ENCODE assay signal across 10 cellular contexts in genomic region chr16:57374067-57374534, GRCh38. TPM values are rescaled to one million over a fixed set of nuclear protein-coding genes. Genes with fewer than 3 reads are reported as not detected.
DNase-seq lines count a peak whose midpoint lies in the region; ATAC-seq, FAIRE-seq and TF ChIP-seq lines count a peak whose summit lies in the region.
"Had no signal": no experiment of that assay in that cellular context is flagged by ENCODE, and none has a peak within 500 bp of the region (broad histone marks: within the 10 kb centered on the region; RNA-seq: fewer than 3 reads in every experiment).

No MANE protein-coding gene starts in this region.

- H3K4me3 ChIP-seq in ascending aorta (peak overlapping the region; percentile 75 to 76), smooth muscle cell (no peak overlapping the region)

- H3K4me1 ChIP-seq in ascending aorta (peaks cover 16 to 49% of the 10 kb centered on the region in 2 donors), smooth muscle cell (ENCODE audit: low read depth) (peaks cover 35% of the 10 kb centered on the region)

- H4K20me1 ChIP-seq in smooth muscle cell (ENCODE audit: low read depth): no peaks in the 10 kb centered on the region

- H3K27me3 Mint-ChIP-seq in effector memory CD8-positive, alpha-beta T cell: peaks cover 7 to 38% of the 10 kb centered on the region in 2 donors

- no peaks in the 10 kb centered on the region for H3K9me3 Mint-ChIP-seq in effector memory CD8-positive, alpha-beta T cell
- H3K9me3 Mint-ChIP-seq: central memory CD8-positive, alpha-beta T cell had no signal

- H3K27me3 ChIP-seq in ascending aorta (no peaks in the 10 kb centered on the region), smooth muscle cell (ENCODE audit: low read depth) (no peaks in the 10 kb centered on the region)

- intact Hi-C loops in ascending aorta (cut with DNase I): loop anchor here (1.0 to 5.0 kb wide), 2 partner anchors 70 to 127 kb away; partner anchors contain the start of gene ARL2BP

- TF ChIP-seq CTCF in ascending aorta (IDR thresholded peaks at IDR 0.05): no peak
- no peak for TF ChIP-seq CTCF in smooth muscle cell (IDR thresholded peaks at IDR 0.05; ENCODE audit: borderline replicate concordance, insufficient read depth, poor library complexity, severe bottlenecking)

- peaks cover 0 to 5% of the 10 kb centered on the region in 2 donors for H3K4me1 Mint-ChIP-seq in effector memory CD8-positive, alpha-beta T cell (ENCODE audit: low read depth in 2 of 2)
- H3K4me1 Mint-ChIP-seq: central memory CD8-positive, alpha-beta T cell had no signal

- DNase-seq in GM19239 (ENCODE audit: insufficient read length, low spot score): no peak
- DNase-seq in ascending aorta (ENCODE audit: low spot score in 2 of 2): peak in 1 of 2 donors; percentile 87
- peak; percentile 43 for DNase-seq in kidney tubule cell (ENCODE audit: low spot score)
- DNase-seq in smooth muscle cell (lab: John Stamatoyannopoulos, UW; ENCODE audit: unreplicated experiment): no peak
- DNase-seq in 8988T: no peak
- DNase-seq in effector memory CD8-positive, alpha-beta T cell: no peak
- no peak for DNase-seq in NCI-H187 treated with DMSO at 0.1 percent for 48 hours (lab: John Stamatoyannopoulos, UW)
- DNase-seq: activated CD4-positive, CD25-positive, alpha-beta regulatory T cell treated with anti-CD3 and anti-CD28 coated beads, Interleukin-2, amount 50 U/mL, for 72 hours had no signal

- H3K27ac Mint-ChIP-seq in effector memory CD8-positive, alpha-beta T cell: no peak overlapping the region

- H2AFZ ChIP-seq in smooth muscle cell (ENCODE audit: low read depth): no peak overlapping the region

- no peaks in the 10 kb centered on the region for H3K79me2 ChIP-seq in smooth muscle cell (ENCODE audit: low read depth)

- H3K4me2 ChIP-seq in smooth muscle cell: peak overlapping the region; percentile 70

- H3K36me3 Mint-ChIP-seq in effector memory CD8-positive, alpha-beta T cell (ENCODE audit: insufficient read depth): no peaks in the 10 kb centered on the region

- no peak overlapping the region for H3K4me3 Mint-ChIP-seq in effector memory CD8-positive, alpha-beta T cell
- H3K4me3 Mint-ChIP-seq: central memory CD8-positive, alpha-beta T cell had no signal

- peak; percentile 49 for FAIRE-seq in GM19239 (lab: Jason Lieb, UNC)

- H3K36me3 ChIP-seq in ascending aorta (no peaks in the 10 kb centered on the region), smooth muscle cell (ENCODE audit: low read depth) (no peaks in the 10 kb centered on the region)

- WGBS in smooth muscle cell (ENCODE audit: low lambda C conversion rate): 42% methylated on average over 9 of the region's 9 CpGs

- no peak overlapping the region for H3K9ac ChIP-seq in smooth muscle cell (ENCODE audit: low read depth)

- ATAC-seq in GM21825 (IDR thresholded peaks at IDR 0.05; ENCODE audit: unreplicated experiment): no peak
- ATAC-seq in effector memory CD8-positive, alpha-beta T cell (replicated peaks): no peak

- peak overlapping the region; percentile 94 to 99 for H3K27ac ChIP-seq in ascending aorta
- peak overlapping the region; percentile 59 for H3K27ac ChIP-seq in smooth muscle cell (ENCODE audit: low read depth)

- no peaks in the 10 kb centered on the region for H3K9me3 ChIP-seq in ascending aorta
- H3K9me3 ChIP-seq in smooth muscle cell (replicated peaks; ENCODE audit: low read depth): no peaks in the 10 kb centered on the region

- H3F3A ChIP-seq in smooth muscle cell (ENCODE audit: low read depth): peaks cover 12% of the 10 kb centered on the region

RNA-seq across cellular contexts. Expression of gene CX3CL1, which starts 1.8 kb away (rescaled TPM):
- total RNA-seq in ascending aorta (251 TPM), smooth muscle cell (2.2 and 4.0 TPM in 2 replicates)
- 2.8 and 5.4 TPM in 2 replicates for polyA plus RNA-seq in smooth muscle cell

RNA-seq across cellular contexts. Expression of gene CCL22, which starts 15.5 kb away (rescaled TPM):
- not detected for total RNA-seq in ascending aorta
- not detected in 2 replicates for total RNA-seq in smooth muscle cell
- not detected in 2 replicates for polyA plus RNA-seq in smooth muscle cell

RNA-seq across cellular contexts. Expression of gene CCL17, which starts 30.5 kb away (rescaled TPM):
- total RNA-seq in ascending aorta (not detected), smooth muscle cell (not detected in 2 replicates)
- polyA plus RNA-seq in smooth muscle cell: not detected in 2 replicates

Comparison
In these comparisons a context has a peak if more than half of its experiments do, and no peak if none do; other contexts are left out.
1. RNA of gene CX3CL1, which starts 1.8 kb away (total RNA-seq): 251 TPM in ascending aorta (single experiment); 2.2 to 4.0 TPM in smooth muscle cell; every median in the first group is over 10 times any median in the second.